ENCODE assay signal across 12 cellular contexts in the genomic region with DNA sequence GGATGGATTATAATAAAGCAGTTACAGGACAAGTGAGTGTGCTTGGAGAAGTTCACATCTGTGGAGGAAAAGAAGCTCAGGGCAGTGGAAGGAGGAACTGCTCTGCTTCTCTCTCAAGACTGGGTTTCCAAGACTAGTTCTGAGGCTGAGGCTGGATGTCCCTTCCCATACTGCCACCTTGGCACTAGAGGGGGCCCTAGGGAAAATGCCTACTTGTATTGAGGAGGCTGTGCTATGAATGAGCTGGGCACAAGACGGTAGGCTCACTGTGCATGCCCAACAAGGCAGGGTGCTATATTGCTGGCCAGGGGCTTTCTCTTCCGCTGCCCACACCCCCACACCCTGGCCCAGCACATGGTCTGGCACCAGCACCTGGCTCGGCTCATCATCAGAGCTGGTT.
A peak's percentile ranks its signal among the peaks of the same experiment; 100 is the strongest.
DNase-seq lines count a peak whose midpoint lies in the region; ATAC-seq and TF ChIP-seq lines count a peak whose summit lies in the region.
"Had no signal": no experiment of that assay in that cellular context is flagged by ENCODE, and none has a peak within 500 bp of the region (broad histone marks: within the 10 kb centered on the region; RNA-seq: fewer than 3 reads in every experiment).

No MANE protein-coding gene starts in this region.

- DNase-seq in NCI-H748 (lab: John Stamatoyannopoulos, UW; ENCODE audit: unreplicated experiment) = peak; percentile 16
- DNase-seq in NCI-H748 treated with DMSO at 0.1 percent for 48 hours (lab: John Stamatoyannopoulos, UW) = no peak
- peak; percentile 47 for DNase-seq in MG63
- DNase-seq in chondrocyte (ENCODE audit: low spot score) = peak; percentile 39
- peak in 1 of 2 donors; percentile 40 for DNase-seq in trophoblast cell
- DNase-seq in hypothalamus (lab: John Stamatoyannopoulos, UW) = no peak
- DNase-seq in NCI-H1048 (lab: John Stamatoyannopoulos, UW) = no peak
- DNase-seq: esophagus squamous epithelium, NCI-H526, T-helper 2 cell had no signal

- no peak overlapping the region for H3K9ac ChIP-seq in trophoblast cell (ENCODE audit: low read length)

- no peaks in the 10 kb centered on the region for H3K36me3 Mint-ChIP-seq in chondrocyte (ENCODE audit: low read depth)

- no peak overlapping the region for H3K4me3 Mint-ChIP-seq in chondrocyte (ENCODE audit: unreplicated experiment)

- ATAC-seq in HG02588 (IDR thresholded peaks at IDR 0.05; ENCODE audit: unreplicated experiment) = no peak

- peaks cover 26 to 33% of the 10 kb centered on the region in 2 experiments for H3K4me1 ChIP-seq in trophoblast cell (ENCODE audit: control insufficient read depth in 1 of 2, insufficient read depth in 2 of 2, low read length in 2 of 2)
- H3K4me1 ChIP-seq: pancreas had no signal

- peaks cover 2% of the 10 kb centered on the region; the same call in 1 of the 2 replicates for H3K9me3 ChIP-seq in MG63
- H3K9me3 ChIP-seq in trophoblast cell (ENCODE audit: insufficient read depth, low read depth, low read length) = no peaks in the 10 kb centered on the region
- H3K9me3 ChIP-seq: esophagus squamous epithelium, pancreas had no signal

- no peak overlapping the region for H3K23ac ChIP-seq in trophoblast cell (ENCODE audit: low read length)

- no peak overlapping the region for H4K8ac ChIP-seq in trophoblast cell (ENCODE audit: low read depth, low read length)

- no CpG with 5 or more reads among the region's 3 CpGs for WGBS in trophoblast cell (ENCODE audit: extremely low coverage, insufficient coverage, insufficient read length)

- H3K4me3 ChIP-seq in MG63 (no peak overlapping the region), trophoblast cell (ENCODE audit: low read depth, low read length) (no peak overlapping the region)
- H3K4me3 ChIP-seq: esophagus squamous epithelium, pancreas had no signal

- no peak overlapping the region for H3K27ac ChIP-seq in trophoblast cell (ENCODE audit: low read depth, low read length)
- H3K27ac ChIP-seq: pancreas had no signal

- no peak overlapping the region for H3K18ac ChIP-seq in trophoblast cell (ENCODE audit: low read length)

- no peak overlapping the region for H4K91ac ChIP-seq in trophoblast cell (ENCODE audit: low read depth, low read length)

- peaks cover 3% of the 10 kb centered on the region for H3K4me1 Mint-ChIP-seq in chondrocyte (ENCODE audit: low read depth)

- no peak overlapping the region for H2BK120ac ChIP-seq in trophoblast cell (ENCODE audit: insufficient read depth, low read length, poor library complexity)

- no peak overlapping the region for H3K4ac ChIP-seq in trophoblast cell (ENCODE audit: low read depth, low read length)

- H3K27me3 ChIP-seq in MG63 (peaks cover 2% of the 10 kb centered on the region; the same call in 1 of the 2 replicates), trophoblast cell (ENCODE audit: insufficient read depth, low read length) (no peaks in the 10 kb centered on the region)
- H3K27me3 ChIP-seq: esophagus squamous epithelium, pancreas had no signal

- no peak overlapping the region for H3K27ac Mint-ChIP-seq in chondrocyte (ENCODE audit: unreplicated experiment)

- H2BK5ac ChIP-seq in trophoblast cell (ENCODE audit: low read depth, low read length, poor library complexity) = no peak overlapping the region

- no peaks in the 10 kb centered on the region for H3K9me3 Mint-ChIP-seq in chondrocyte (ENCODE audit: low read depth)

- peak overlapping the region; percentile 12 for H2BK12ac ChIP-seq in trophoblast cell (ENCODE audit: low read length)

- no peak overlapping the region for H2AFZ ChIP-seq in trophoblast cell (ENCODE audit: insufficient read depth, low read length, poor library complexity)

- no peak overlapping the region for H4K12ac ChIP-seq in trophoblast cell (ENCODE audit: low read depth, low read length)

- H3K79me2 ChIP-seq in trophoblast cell (ENCODE audit: control insufficient read depth, insufficient read depth, low read length, poor library complexity) = no peaks in the 10 kb centered on the region

- H3K36me3 ChIP-seq in MG63 = no peaks in the 10 kb centered on the region
- peaks cover 33 to 41% of the 10 kb centered on the region in 2 experiments for H3K36me3 ChIP-seq in trophoblast cell (ENCODE audit: control insufficient read depth in 1 of 2, insufficient read depth in 2 of 2, low read length in 2 of 2)
- H3K36me3 ChIP-seq: esophagus squamous epithelium, pancreas had no signal

- H3K4me2 ChIP-seq in trophoblast cell (ENCODE audit: low read length) = no peak overlapping the region

- peak; percentile 31 for TF ChIP-seq CTCF in chondrocyte (IDR thresholded peaks at IDR 0.05)

- peaks cover 10% of the 10 kb centered on the region for H3K79me1 ChIP-seq in trophoblast cell (ENCODE audit: low read length)

- H3K14ac ChIP-seq in trophoblast cell (ENCODE audit: low read length) = no peak overlapping the region

- H3K27me3 Mint-ChIP-seq in chondrocyte (ENCODE audit: low read depth) = no peaks in the 10 kb centered on the region

- no peak overlapping the region for H2AK5ac ChIP-seq in trophoblast cell (ENCODE audit: low read length)

Comparison
In these comparisons a context has a peak if more than half of its experiments do, and no peak if none do; other contexts are left out.
1. DNase-seq: peak in NCI-H748 (single experiment), MG63 (single experiment) and chondrocyte (single experiment); none in NCI-H748 treated with DMSO at 0.1 percent for 48 hours (single experiment), hypothalamus (0 of 51) and NCI-H1048 (single experiment).